ENCODE assay signal across 23 cellular contexts in the genomic region with DNA sequence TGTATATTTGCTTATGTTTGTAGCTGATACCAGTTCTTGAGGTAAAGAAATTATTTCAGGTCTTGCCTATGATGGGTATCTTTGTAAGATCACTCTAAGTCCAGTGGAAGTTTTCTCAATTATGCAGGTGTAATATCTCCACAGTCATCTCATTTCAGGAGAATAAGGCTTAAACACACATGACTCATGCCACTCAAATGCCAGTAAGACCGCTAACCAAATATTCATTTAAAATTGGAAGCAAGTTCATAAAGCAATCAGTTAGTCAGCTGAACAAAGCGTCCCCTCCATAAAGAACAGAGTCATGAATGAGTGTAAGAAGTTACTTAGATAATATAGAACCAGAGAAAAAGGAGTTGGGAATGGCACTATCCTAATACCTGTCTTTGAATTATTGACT.
DNase-seq lines count a peak whose midpoint lies in the region; ATAC-seq, FAIRE-seq and TF ChIP-seq lines count a peak whose summit lies in the region.
"Had no signal": no experiment of that assay in that cellular context is flagged by ENCODE, and none has a peak within 500 bp of the region (broad histone marks: within the 10 kb centered on the region; RNA-seq: fewer than 3 reads in every experiment).

No MANE protein-coding gene starts in this region.

- no peak for TF ChIP-seq POLR2A in thyroid gland (IDR thresholded peaks at IDR 0.05)

- H2AFZ ChIP-seq in PC-3 (ENCODE audit: low read length), result no peak overlapping the region
- H2AFZ ChIP-seq: GM23248 had no signal

- TF ChIP-seq CTCF in PC-3 (conservative IDR thresholded peaks at IDR 0.05; ENCODE audit: low read depth, low read length) (no peak), bronchial epithelial cell (IDR thresholded peaks at IDR 0.05; ENCODE audit: insufficient read depth, low read length, severe bottlenecking) (no peak), thyroid gland (IDR thresholded peaks at IDR 0.05) (no peak)

- no peak for FAIRE-seq in bronchial epithelial cell (lab: Jason Lieb, UNC)

- intact Hi-C loops in PC-3 (cut with micrococcal nuclease), result loop anchor here (2.0 kb wide), 1 partner anchor 139 kb away; no protein-coding TSS in a partner anchor
- intact Hi-C loops in thyroid gland (cut with DNase I), result no loop called here

- no peaks in the 10 kb centered on the region for H3K9me3 ChIP-seq in PC-3 (ENCODE audit: low read length)
- H3K9me3 ChIP-seq in thyroid gland, result no peaks in the 10 kb centered on the region
- H3K9me3 ChIP-seq: adrenal gland, gastroesophageal sphincter had no signal

- H3K4me3 ChIP-seq in PC-3 (ENCODE audit: low read length) (no peak overlapping the region), bronchial epithelial cell (ENCODE audit: low read depth, low read length) (no peak overlapping the region), thyroid gland (replicated peaks in 1 of 3) (no peak overlapping the region)
- H3K4me3 ChIP-seq: adrenal gland, gastroesophageal sphincter, GM23248 had no signal

- no peak overlapping the region for H3K9ac ChIP-seq in PC-3 (ENCODE audit: low read length)
- H3K9ac ChIP-seq: GM23248 had no signal

- no peaks in the 10 kb centered on the region for H3K79me2 ChIP-seq in PC-3 (ENCODE audit: low read length)

- in situ Hi-C loops in G401 (cut with HindIII; ENCODE audit: low sequenced_read_pairs), result no loop called here

- peak; percentile 16 for DNase-seq in HPDE6-E6E7 (ENCODE audit: extremely low spot score)
- peak; percentile 89 for DNase-seq in PC-3
- peak; percentile 90 for DNase-seq in bronchial epithelial cell (ENCODE audit: low read depth)
- DNase-seq in myocyte (ENCODE audit: low read depth), result peak; percentile 15
- no peak for DNase-seq in AG20443 (ENCODE audit: low spot score)
- no peak for DNase-seq in activated CD8-positive, alpha-beta memory T cell treated with anti-CD3 and anti-CD28 coated beads for 24 hours
- no peak for DNase-seq in G401 (ENCODE audit: low spot score)
- no peak for DNase-seq in thyroid gland
- DNase-seq: activated naive CD4-positive, alpha-beta T cell; activated T-cell treated with anti-CD3 and anti-CD28 coated beads, Interleukin-2, amount 50 U/mL, for 24 hours; adrenal gland; CD4-positive, alpha-beta memory T cell; DMS79 treated with DMSO at 0.1 percent for 48 hours; GM23248; mesendoderm; naive B cell; NCI-H1694 treated with DMSO at 0.1 percent for 48 hours; occipital lobe; retina; stimulated activated CD4-positive, alpha-beta T cell treated with anti-CD3 and anti-CD28 coated beads, Interleukin-4, amount 100 ng/mL, for 4 hours; stimulated activated naive CD8-positive, alpha-beta T cell treated with anti-CD3 and anti-CD28 coated beads, Interleukin-15, Interleukin-2, amounts not matched to agents 100 U/mL and 50 U/mL, for 24 hours had no signal

- H3K9me2 ChIP-seq in PC-3 (replicated peaks; ENCODE audit: low read length), result no peaks in the 10 kb centered on the region

- POLR2A ChIA-PET in PC-3 (lab: Charles Lee; ENCODE audit: unreplicated experiment), result no interaction called here

- BruUV-seq in PC-3 (replicated peaks; lab: Mats Ljungman, UMichigan), result no TSS peak

- H3K27me3 ChIP-seq in PC-3 (ENCODE audit: low read length), result no peaks in the 10 kb centered on the region
- H3K27me3 ChIP-seq in bronchial epithelial cell (ENCODE audit: control insufficient read depth, insufficient read depth, low read length), result no peaks in the 10 kb centered on the region
- no peaks in the 10 kb centered on the region for H3K27me3 ChIP-seq in thyroid gland
- H3K27me3 ChIP-seq: gastroesophageal sphincter had no signal

- 95 to 96% methylated on average over 2 of the region's 2 CpGs for WGBS in thyroid gland, 2 donors

- H4K20me1 ChIP-seq in PC-3 (ENCODE audit: low read length), result no peaks in the 10 kb centered on the region

- no peaks in the 10 kb centered on the region for H3K36me3 ChIP-seq in PC-3 (ENCODE audit: low read depth, low read length)
- H3K36me3 ChIP-seq in bronchial epithelial cell (ENCODE audit: control insufficient read depth, insufficient read depth, low read length), result no peaks in the 10 kb centered on the region
- H3K36me3 ChIP-seq in thyroid gland, result no peaks in the 10 kb centered on the region
- H3K36me3 ChIP-seq: adrenal gland, gastroesophageal sphincter had no signal

- H3K4me2 ChIP-seq in PC-3 (ENCODE audit: low read length), result peak overlapping the region; percentile 33

- peak; percentile 97 for ATAC-seq in PC-3
- ATAC-seq: gastroesophageal sphincter; Right ventricle myocardium inferior; stimulated activated naive CD8-positive, alpha-beta T cell treated with anti-CD3 and anti-CD28 coated beads, Interleukin-15, Interleukin-2, amounts not matched to agents 100 U/mL and 50 U/mL, for 24 hours had no signal

- CTCF ChIA-PET in PC-3 (lab: Charles Lee), result no interaction called here

- no peaks in the 10 kb centered on the region for H3F3A ChIP-seq in PC-3 (ENCODE audit: low read length, unreplicated experiment)

- H3K4me1 ChIP-seq in PC-3 (ENCODE audit: insufficient read depth, low read length), result peaks cover 18% of the 10 kb centered on the region
- no peaks in the 10 kb centered on the region for H3K4me1 ChIP-seq in thyroid gland
- H3K4me1 ChIP-seq: adrenal gland, gastroesophageal sphincter had no signal

- H3K27ac ChIP-seq in PC-3 (ENCODE audit: low read length) (peak overlapping the region; percentile 39), thyroid gland (no peak overlapping the region)
- H3K27ac ChIP-seq: adrenal gland, gastroesophageal sphincter, GM23248 had no signal

Comparison
In these comparisons a context has a peak if more than half of its experiments do, and no peak if none do; other contexts are left out.
1. DNase-seq: peak in HPDE6-E6E7 (single experiment), PC-3 (single experiment), bronchial epithelial cell (single experiment) and myocyte (single experiment); none in AG20443 (single experiment), activated CD8-positive, alpha-beta memory T cell treated with anti-CD3 and anti-CD28 coated beads for 24 hours (single experiment), G401 (single experiment) and thyroid gland (0 of 2).